ENCODE assay signal across 8 cellular contexts in the genomic region with DNA sequence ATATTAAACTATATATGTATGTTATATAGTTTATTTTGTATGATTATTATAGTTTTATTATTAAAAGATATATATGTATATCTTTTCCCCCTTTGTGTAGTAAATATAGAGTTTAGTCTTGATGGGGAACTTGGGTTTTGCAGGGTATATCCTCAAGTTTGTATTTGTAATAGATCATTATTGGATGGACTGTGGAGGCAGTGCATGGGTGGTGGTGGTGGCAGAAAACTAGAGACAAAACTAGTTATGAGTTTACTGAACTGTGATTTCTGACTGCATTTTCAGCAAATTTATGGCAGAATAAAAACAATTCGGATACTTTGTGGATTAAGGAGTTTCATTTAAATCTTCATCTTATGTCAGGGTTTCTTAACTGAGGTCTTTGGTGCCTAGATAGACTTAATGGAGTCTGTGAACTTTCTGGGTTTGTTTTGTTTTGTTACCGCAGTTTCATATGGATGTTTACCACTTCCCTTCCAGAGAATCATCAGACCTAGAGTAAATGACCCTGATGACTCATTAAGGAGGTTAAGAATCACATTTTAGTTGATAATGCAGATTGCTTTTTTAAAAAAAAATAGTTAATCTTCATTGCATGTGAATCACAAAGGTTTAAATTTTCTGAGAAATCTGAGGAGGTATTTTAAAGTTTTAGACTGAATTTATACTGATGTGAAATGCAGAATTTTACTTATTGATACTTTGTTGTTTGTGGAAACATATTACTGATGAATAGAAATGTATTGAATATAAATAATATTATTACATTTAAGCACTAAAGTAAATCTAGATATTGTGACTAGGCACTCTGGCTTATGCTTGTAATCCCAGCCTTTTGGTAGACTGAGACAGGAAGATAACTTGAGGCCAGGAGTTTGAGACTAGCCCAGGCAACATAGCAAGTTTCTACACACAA. TPM values are rescaled to one million over a fixed set of nuclear protein-coding genes. Genes with fewer than 3 reads are reported as not detected.
DNase-seq lines count a peak whose midpoint lies in the region; ATAC-seq and TF ChIP-seq lines count a peak whose summit lies in the region.

No MANE protein-coding gene starts in this region.

- no peaks in the 10 kb centered on the region for H3K27me3 Mint-ChIP-seq in CD4-positive, alpha-beta memory T cell
- H3K27me3 Mint-ChIP-seq in activated CD4-positive, alpha-beta memory T cell treated with anti-CD3 and anti-CD28 coated beads, Interleukin-2, amount 10 ng/mL, durations not matched to agents 7 days and 5 days, result no peaks in the 10 kb centered on the region
- H3K27me3 Mint-ChIP-seq in nephron (ENCODE audit: low read depth), result no peaks in the 10 kb centered on the region

- H3K9me3 ChIP-seq in CD4-positive, alpha-beta memory T cell (ENCODE audit: control insufficient read depth in 1 of 2, low read length in 2 of 2), result no peaks in the 10 kb centered on the region

- H3K27ac ChIP-seq in CD4-positive, alpha-beta memory T cell (ENCODE audit: low read depth, low read length), result peak overlapping the region; percentile 20

- peak overlapping the region in 7 of 8 donors; percentile 60 to 82 (median 69) for H3K4me3 Mint-ChIP-seq in CD4-positive, alpha-beta memory T cell
- H3K4me3 Mint-ChIP-seq in activated CD4-positive, alpha-beta memory T cell treated with anti-CD3 and anti-CD28 coated beads, Interleukin-2, amount 10 ng/mL, durations not matched to agents 7 days and 5 days, result peak overlapping the region; percentile 46
- no peak overlapping the region for H3K4me3 Mint-ChIP-seq in nephron

- peaks cover 66 to 86% (median 74%) of the 10 kb centered on the region in 4 donors for H3K4me1 Mint-ChIP-seq in CD4-positive, alpha-beta memory T cell
- peaks cover 58% of the 10 kb centered on the region for H3K4me1 Mint-ChIP-seq in activated CD4-positive, alpha-beta memory T cell treated with anti-CD3 and anti-CD28 coated beads, Interleukin-2, amount 10 ng/mL, durations not matched to agents 7 days and 5 days
- peaks cover 57% of the 10 kb centered on the region for H3K4me1 Mint-ChIP-seq in nephron

- no peak for TF ChIP-seq CTCF in nephron (IDR thresholded peaks at IDR 0.05; ENCODE audit: unreplicated experiment in 3 of 3)

- H3K4me1 ChIP-seq in CD4-positive, alpha-beta memory T cell (ENCODE audit: insufficient read depth, low read length), result peaks cover 79% of the 10 kb centered on the region

- DNase-seq in CD4-positive, alpha-beta memory T cell, result peak in 4 of 5 donors; percentile 51 to 74 (median 62)
- DNase-seq in activated CD4-positive, alpha-beta memory T cell treated with anti-CD3 and anti-CD28 coated beads, Interleukin-2, amount 10 ng/mL, durations not matched to agents 7 days and 5 days, result no peak
- DNase-seq in mucosa of gallbladder (ENCODE audit: low spot score) (no peak), NCI-H345 treated with DMSO at 0.1 percent for 48 hours (lab: John Stamatoyannopoulos, UW; ENCODE audit: unreplicated experiment) (no peak)
- no peak for DNase-seq in NK-92 treated with Interleukin-12 subunit alpha and Interleukin-12 subunit beta, amount 100 ng/mL, for 24 hours (lab: John Stamatoyannopoulos, UW)

- ATAC-seq in GM19463 (IDR thresholded peaks at IDR 0.05; ENCODE audit: unreplicated experiment), result peak; percentile 98
- peak; percentile 88 for ATAC-seq in HG03439 (IDR thresholded peaks at IDR 0.05; ENCODE audit: unreplicated experiment)

- intact Hi-C loops in CD4-positive, alpha-beta memory T cell (cut with micrococcal nuclease), result loop anchor here (1.0 to 5.0 kb wide), 2 partner anchors 14 to 78 kb away; no protein-coding TSS in a partner anchor

- POLR2A ChIA-PET in CD4-positive, alpha-beta memory T cell (lab: Charles Lee; ENCODE audit: partially characterized antibody), result interaction anchor here (1.0 to 3.8 kb wide), 4 partner anchors 13 to 134 kb away, joined by 3 to 43 read pairs (median 5); no protein-coding TSS in a partner anchor
- POLR2A ChIA-PET in activated CD4-positive, alpha-beta memory T cell treated with anti-CD3 and anti-CD28 coated beads, Interleukin-2, amount 10 ng/mL, durations not matched to agents 7 days and 5 days (lab: Charles Lee), result interaction anchor here (1.5 to 3.6 kb wide), 3 partner anchors 12 to 15 kb away, joined by 5 to 23 read pairs (median 6); no protein-coding TSS in a partner anchor

- peaks cover 0 to 4% of the 10 kb centered on the region in 2 donors for H3K36me3 Mint-ChIP-seq in CD4-positive, alpha-beta memory T cell
- H3K36me3 Mint-ChIP-seq in activated CD4-positive, alpha-beta memory T cell treated with anti-CD3 and anti-CD28 coated beads, Interleukin-2, amount 10 ng/mL, durations not matched to agents 7 days and 5 days (ENCODE audit: low read depth), result peaks cover 11% of the 10 kb centered on the region
- peaks cover 7% of the 10 kb centered on the region for H3K36me3 Mint-ChIP-seq in nephron (ENCODE audit: low read depth)

- CTCF ChIA-PET in CD4-positive, alpha-beta memory T cell (lab: Charles Lee; ENCODE audit: partially characterized antibody), result interaction anchor here (0.8 kb wide), 1 partner anchor 13 kb away, joined by 3 read pairs; no protein-coding TSS in a partner anchor
- CTCF ChIA-PET in activated CD4-positive, alpha-beta memory T cell treated with anti-CD3 and anti-CD28 coated beads, Interleukin-2, amount 10 ng/mL, durations not matched to agents 7 days and 5 days (lab: Charles Lee), result interaction anchor here (0.7 kb wide), 1 partner anchor 13 kb away, joined by 5 read pairs; no protein-coding TSS in a partner anchor

- H3K4me3 ChIP-seq in CD4-positive, alpha-beta memory T cell (ENCODE audit: low read length in 2 of 2), result no peak overlapping the region

- peak overlapping the region; percentile 81 to 96 (median 93) for H3K27ac Mint-ChIP-seq in CD4-positive, alpha-beta memory T cell
- peak overlapping the region; percentile 81 for H3K27ac Mint-ChIP-seq in activated CD4-positive, alpha-beta memory T cell treated with anti-CD3 and anti-CD28 coated beads, Interleukin-2, amount 10 ng/mL, durations not matched to agents 7 days and 5 days
- H3K27ac Mint-ChIP-seq in nephron, result peak overlapping the region in 2 of 3 experiments; percentile 5 to 54

- H3K36me3 ChIP-seq in CD4-positive, alpha-beta memory T cell (ENCODE audit: insufficient read depth, low read length), result no peaks in the 10 kb centered on the region

- peaks cover 0 to 4% (median 0%) of the 10 kb centered on the region in 8 donors for H3K9me3 Mint-ChIP-seq in CD4-positive, alpha-beta memory T cell
- peaks cover 5% of the 10 kb centered on the region for H3K9me3 Mint-ChIP-seq in activated CD4-positive, alpha-beta memory T cell treated with anti-CD3 and anti-CD28 coated beads, Interleukin-2, amount 10 ng/mL, durations not matched to agents 7 days and 5 days
- H3K9me3 Mint-ChIP-seq in nephron, result no peaks in the 10 kb centered on the region

- H3K27me3 ChIP-seq in CD4-positive, alpha-beta memory T cell (ENCODE audit: insufficient read depth, low read length), result no peaks in the 10 kb centered on the region

RNA-seq across cellular contexts. Expression of gene EPC2, which starts 14.5 kb away (rescaled TPM):
- total RNA-seq in CD4-positive, alpha-beta memory T cell, result 10 to 100 TPM; 70.9 to 77.9 TPM
- polyA plus RNA-seq in CD4-positive, alpha-beta memory T cell, result 1 to 10 TPM; 1.4 to 3.8 TPM
- total RNA-seq in activated CD4-positive, alpha-beta memory T cell treated with anti-CD3 and anti-CD28 coated beads, Interleukin-2, amount 10 ng/mL, durations not matched to agents 7 days and 5 days, result 10 to 100 TPM; 26.5 to 28.0 TPM
- 30.8 TPM for total RNA-seq in mucosa of gallbladder

Comparison
In these comparisons a context has a peak if more than half of its experiments do, and no peak if none do; other contexts are left out.
1. DNase-seq: peak in CD4-positive, alpha-beta memory T cell (4 of 5); none in activated CD4-positive, alpha-beta memory T cell treated with anti-CD3 and anti-CD28 coated beads, Interleukin-2, amount 10 ng/mL, durations not matched to agents 7 days and 5 days (single experiment), mucosa of gallbladder (single experiment), NK-92 treated with Interleukin-12 subunit alpha and Interleukin-12 subunit beta, amount 100 ng/mL, for 24 hours (single experiment) and NCI-H345 treated with DMSO at 0.1 percent for 48 hours (single experiment).
2. H3K27ac Mint-ChIP-seq: peak in every context shown above with its lines; median percentile 93 in CD4-positive, alpha-beta memory T cell; 81 in activated CD4-positive, alpha-beta memory T cell treated with anti-CD3 and anti-CD28 coated beads, Interleukin-2, amount 10 ng/mL, durations not matched to agents 7 days and 5 days; 30 in nephron.
3. H3K4me3 Mint-ChIP-seq: peak in CD4-positive, alpha-beta memory T cell (7 of 8) and activated CD4-positive, alpha-beta memory T cell treated with anti-CD3 and anti-CD28 coated beads, Interleukin-2, amount 10 ng/mL, durations not matched to agents 7 days and 5 days (single experiment); none in nephron (0 of 3).